Comparison of ENCODE assay signal across 13 cellular contexts in genomic region chr2:121860033-121860810, GRCh38.
DNase-seq lines count a peak whose midpoint lies in the region; ATAC-seq and TF ChIP-seq lines count a peak whose summit lies in the region.
"Had no signal": no experiment of that assay in that cellular context is flagged by ENCODE, and none has a peak within 500 bp of the region (broad histone marks: within the 10 kb centered on the region; RNA-seq: fewer than 3 reads in every experiment).

No MANE protein-coding gene starts in this region.

- H3K27ac ChIP-seq in hepatocyte (no peak overlapping the region), coronary artery (no peak overlapping the region)
- H3K27ac ChIP-seq: dorsolateral prefrontal cortex, WERI-Rb-1 had no signal

- 68% methylated on average over 6 of the region's 6 CpGs for WGBS in hepatocyte (ENCODE audit: low lambda C conversion rate, missing lambda C conversion rate)

- no peaks in the 10 kb centered on the region for H4K20me1 ChIP-seq in hepatocyte (ENCODE audit: insufficient read depth, poor library complexity, severe bottlenecking)

- no peaks in the 10 kb centered on the region for H3K4me1 ChIP-seq in hepatocyte (ENCODE audit: insufficient read depth)

- no peak overlapping the region for H2AFZ ChIP-seq in hepatocyte

- no peaks in the 10 kb centered on the region for H3K36me3 ChIP-seq in hepatocyte (replicated peaks; ENCODE audit: insufficient read depth, low read depth)
- H3K36me3 ChIP-seq: WERI-Rb-1 had no signal

- ATAC-seq in HG03135 (IDR thresholded peaks at IDR 0.05; ENCODE audit: unreplicated experiment) (no peak), GM21737 (IDR thresholded peaks at IDR 0.05; ENCODE audit: unreplicated experiment) (no peak)

- H3K4me2 ChIP-seq in hepatocyte = no peak overlapping the region

- H3K9me2 ChIP-seq in hepatocyte (replicated peaks; ENCODE audit: insufficient read depth) = no peaks in the 10 kb centered on the region

- no peaks in the 10 kb centered on the region for H3K9me3 ChIP-seq in hepatocyte (ENCODE audit: low read depth)

- DNase-seq in AG04449 (ENCODE audit: low read depth, low spot score) (peak; percentile 41), HPDE6-E6E7 (ENCODE audit: extremely low spot score) (peak; percentile 35), amniotic stem cell (lab: John Stamatoyannopoulos, UW) (peak; percentile 13), hepatocyte (ENCODE audit: low spot score) (peak; percentile 31), coronary artery (ENCODE audit: low spot score) (no peak), NCI-H82 treated with DMSO at 0.1 percent for 48 hours (lab: John Stamatoyannopoulos, UW; ENCODE audit: unreplicated experiment) (no peak)
- DNase-seq: dorsolateral prefrontal cortex, hippocampal formation, NCI-H226, nucleus accumbens, WERI-Rb-1 had no signal

- POLR2A ChIA-PET in AG04449 (lab: Yijun Ruan, JAX) = no interaction called here

- CTCF ChIA-PET in AG04449 (lab: Yijun Ruan, JAX) = no interaction called here

- TF ChIP-seq CTCF in AG04449 (IDR thresholded peaks at IDR 0.05; ENCODE audit: insufficient read depth, low read length, missing control alignments) = no peak
- no peak for TF ChIP-seq CTCF in hepatocyte (IDR thresholded peaks at IDR 0.05; ENCODE audit: poor library complexity)
- TF ChIP-seq CTCF in coronary artery (IDR thresholded peaks at IDR 0.05) = no peak

- no peaks in the 10 kb centered on the region for H3K27me3 ChIP-seq in hepatocyte

- H3K79me2 ChIP-seq in hepatocyte = no peaks in the 10 kb centered on the region

- H3K4me3 ChIP-seq in AG04449 (ENCODE audit: low read depth, low read length) = no peak overlapping the region
- no peak overlapping the region for H3K4me3 ChIP-seq in hepatocyte
- no peak overlapping the region for H3K4me3 ChIP-seq in coronary artery
- H3K4me3 ChIP-seq: dorsolateral prefrontal cortex had no signal

Comparison
In these comparisons a context has a peak if more than half of its experiments do, and no peak if none do; other contexts are left out.
1. DNase-seq: peak in AG04449 (single experiment), HPDE6-E6E7 (single experiment), amniotic stem cell (single experiment) and hepatocyte (single experiment); none in coronary artery (single experiment) and NCI-H82 treated with DMSO at 0.1 percent for 48 hours (single experiment).